8 cellular contexts compared by ENCODE assay signal in genomic region chr6:137313928-137314855, GRCh38.
A peak's percentile ranks its signal among the peaks of the same experiment; 100 is the strongest.
DNase-seq lines count a peak whose midpoint lies in the region; ATAC-seq, FAIRE-seq and TF ChIP-seq lines count a peak whose summit lies in the region.

No MANE protein-coding gene starts in this region.

- no peak overlapping the region for H2BK120ac ChIP-seq in mesenchymal stem cell (ENCODE audit: low read depth, low read length)

- H3K27me3 Mint-ChIP-seq in activated CD8-positive, alpha-beta T cell treated with anti-CD3 and anti-CD28 coated beads for 36 hours = no peaks in the 10 kb centered on the region

- no peak overlapping the region for H4K91ac ChIP-seq in mesenchymal stem cell (ENCODE audit: low read length)

- H3K4me1 Mint-ChIP-seq in activated CD8-positive, alpha-beta T cell treated with anti-CD3 and anti-CD28 coated beads for 36 hours (ENCODE audit: low read depth) = peaks cover 2% of the 10 kb centered on the region

- H2BK12ac ChIP-seq in mesenchymal stem cell (ENCODE audit: low read length in 2 of 2) = no peak overlapping the region

- no peaks in the 10 kb centered on the region for H3K36me3 Mint-ChIP-seq in activated CD8-positive, alpha-beta T cell treated with anti-CD3 and anti-CD28 coated beads for 36 hours (ENCODE audit: low read depth)

- DNase-seq in D721Med (ENCODE audit: insufficient read length, low spot score) (no peak), NCI-H774 (lab: John Stamatoyannopoulos, UW) (peak; percentile 72), mesenchymal stem cell (peak; percentile 80)
- peak; percentile 83 for DNase-seq in activated CD8-positive, alpha-beta T cell treated with anti-CD3 and anti-CD28 coated beads for 36 hours
- peak; percentile 47 for DNase-seq in effector CD8-positive, alpha-beta T cell (lab: John Stamatoyannopoulos, UW)
- DNase-seq in stimulated activated CD8-positive, alpha-beta memory T cell treated with anti-CD3 and anti-CD28 coated beads, Interleukin-15, amount 100 ng/mL, for 1 hour (ENCODE audit: low read depth) = peak; percentile 61

- no peaks in the 10 kb centered on the region for H3K9me3 Mint-ChIP-seq in activated CD8-positive, alpha-beta T cell treated with anti-CD3 and anti-CD28 coated beads for 36 hours

- FAIRE-seq in D721Med (lab: Jason Lieb, UNC) = peak; percentile 16

- no peak overlapping the region for H2BK5ac ChIP-seq in mesenchymal stem cell (ENCODE audit: low read depth, low read length, poor library complexity, severe bottlenecking)

- WGBS in mesenchymal stem cell = 15% methylated on average over 11 of the region's 11 CpGs

- H2AFZ ChIP-seq in mesenchymal stem cell (ENCODE audit: low read depth, low read length) = no peak overlapping the region

- H3K18ac ChIP-seq in mesenchymal stem cell (ENCODE audit: low read depth in 1 of 2, low read length in 2 of 2) = no peak overlapping the region

- H3K4ac ChIP-seq in mesenchymal stem cell (ENCODE audit: low read depth in 1 of 2, low read length in 2 of 2) = no peak overlapping the region

- intact Hi-C loops in activated CD8-positive, alpha-beta T cell treated with anti-CD3 and anti-CD28 coated beads for 36 hours (cut with micrococcal nuclease) = loop anchor here (1.0 to 5.0 kb wide), 2 partner anchors 42 to 220 kb away; no protein-coding TSS in a partner anchor

- no peaks in the 10 kb centered on the region for H3K9me3 ChIP-seq in mesenchymal stem cell (ENCODE audit: control insufficient read depth, low read length)

- peak; percentile 82 for TF ChIP-seq CTCF in D721Med (IDR thresholded peaks at IDR 0.05; ENCODE audit: insufficient read depth, missing control alignments)
- TF ChIP-seq CTCF in activated CD8-positive, alpha-beta T cell treated with anti-CD3 and anti-CD28 coated beads for 36 hours (IDR thresholded peaks at IDR 0.05) = peak; percentile 74

- H3K9ac ChIP-seq in mesenchymal stem cell (ENCODE audit: low read length) = peak overlapping the region; percentile 42

- H3K23ac ChIP-seq in mesenchymal stem cell (ENCODE audit: low read length in 2 of 2) = no peak overlapping the region

- H3K4me2 ChIP-seq in mesenchymal stem cell (ENCODE audit: low read length, poor library complexity, severe bottlenecking) = no peak overlapping the region

- H2AK5ac ChIP-seq in mesenchymal stem cell (ENCODE audit: low read length, severe bottlenecking) = no peak overlapping the region

- CTCF ChIA-PET in activated CD8-positive, alpha-beta T cell treated with anti-CD3 and anti-CD28 coated beads for 36 hours (lab: Charles Lee) = interaction anchor here (0.6 to 3.4 kb wide), 47 partner anchors 9 to 576 kb away, joined by 3 to 49 read pairs (median 4); no protein-coding TSS in a partner anchor

- H3K79me1 ChIP-seq in mesenchymal stem cell (replicated peaks; ENCODE audit: low read length, poor library complexity, severe bottlenecking) = no peaks in the 10 kb centered on the region

- ATAC-seq in HG02870 (IDR thresholded peaks at IDR 0.05; ENCODE audit: unreplicated experiment) (peak; percentile 53), HG02938 (IDR thresholded peaks at IDR 0.05; ENCODE audit: unreplicated experiment) (no peak)
- peak; percentile 61 for ATAC-seq in activated CD8-positive, alpha-beta T cell treated with anti-CD3 and anti-CD28 coated beads for 36 hours

- no peak overlapping the region for H3K27ac ChIP-seq in mesenchymal stem cell (ENCODE audit: low read length, poor library complexity, severe bottlenecking)

- peaks cover 2% of the 10 kb centered on the region for H3K4me1 ChIP-seq in mesenchymal stem cell (ENCODE audit: control insufficient read depth, insufficient read depth, low read depth, low read length)

- no peak overlapping the region for H3K4me3 Mint-ChIP-seq in activated CD8-positive, alpha-beta T cell treated with anti-CD3 and anti-CD28 coated beads for 36 hours

- no peak overlapping the region for H2BK15ac ChIP-seq in mesenchymal stem cell (ENCODE audit: low read depth, poor library complexity, severe bottlenecking)

- peak overlapping the region in 1 of 2 experiments; percentile 70 for H3K4me3 ChIP-seq in mesenchymal stem cell (ENCODE audit: insufficient read depth in 1 of 2, low read depth in 1 of 2, low read length in 2 of 2)

- H3K27me3 ChIP-seq in mesenchymal stem cell (ENCODE audit: control insufficient read depth in 1 of 2, insufficient read depth in 1 of 2, low read length in 2 of 2) = no peaks in the 10 kb centered on the region

- H4K8ac ChIP-seq in mesenchymal stem cell (ENCODE audit: low read length) = no peak overlapping the region

- H3K36me3 ChIP-seq in mesenchymal stem cell (ENCODE audit: control insufficient read depth in 1 of 2, insufficient read depth in 2 of 2, low read depth in 1 of 2, low read length in 2 of 2) = no peaks in the 10 kb centered on the region

- no peak overlapping the region for H3K14ac ChIP-seq in mesenchymal stem cell (ENCODE audit: low read length in 2 of 2)

- POLR2A ChIA-PET in activated CD8-positive, alpha-beta T cell treated with anti-CD3 and anti-CD28 coated beads for 36 hours (lab: Charles Lee) = no interaction called here

- H3K27ac Mint-ChIP-seq in activated CD8-positive, alpha-beta T cell treated with anti-CD3 and anti-CD28 coated beads for 36 hours = no peak overlapping the region
